ENCODE assay signal across 7 cellular contexts in genomic region chr16:27200914-27201313, GRCh38. TPM values are rescaled to one million over a fixed set of nuclear protein-coding genes. Genes with fewer than 3 reads are reported as not detected.
A peak's percentile ranks its signal among the peaks of the same experiment; 100 is the strongest.
DNase-seq lines count a peak whose midpoint lies in the region; ATAC-seq and TF ChIP-seq lines count a peak whose summit lies in the region.
"Not testable (repeated sequence)": the region's sequence is repeated elsewhere in the genome, so short reads cannot be mapped to it uniquely, and the experiment has no call there.

No MANE protein-coding gene starts in this region.

- H3K4me3 Mint-ChIP-seq in CD8-positive, alpha-beta memory T cell: peak overlapping the region in 6 of 7 donors; percentile 44 to 77 (median 73)
- peak overlapping the region; percentile 78 for H3K4me3 Mint-ChIP-seq in T-helper 2 cell treated with Interferon-gamma antibody and Interleukin-4, amounts not matched to agents 5 μg/mL and 100 μg/mL, for 36 hours
- not testable (repeated sequence) for H3K4me3 Mint-ChIP-seq in activated CD8-positive, alpha-beta T cell treated with anti-CD3 and anti-CD28 coated beads for 36 hours; activated T-helper 2 cell treated with anti-CD3 and anti-CD28 coated beads, Interferon-gamma antibody, Interleukin-2, Interleukin-4, amounts not matched to agents 10 μg/mL and 5 μg/mL and 100 μg/mL, durations not matched to agents 14 hours and 24 hours and 36 hours (ENCODE audit: low read depth); activated naive CD8-positive, alpha-beta T cell treated with anti-CD3 and anti-CD28 coated beads, Interleukin-2, amount 50 U/mL, for 24 hours
- peak overlapping the region in 3 of 8 donors; percentile 18 to 81 (median 60) for H3K4me3 Mint-ChIP-seq in naive B cell

- H3K4me1 ChIP-seq in CD8-positive, alpha-beta memory T cell (ENCODE audit: insufficient read depth, low read length): peaks cover 75% of the 10 kb centered on the region
- peaks cover 29 to 44% of the 10 kb centered on the region in 2 experiments for H3K4me1 ChIP-seq in neutrophil (ENCODE audit: control insufficient read depth in 1 of 2, insufficient read depth in 1 of 2, low read depth in 1 of 2, low read length in 1 of 2)

- not testable (repeated sequence) for H3K36me3 ChIP-seq in CD8-positive, alpha-beta memory T cell (ENCODE audit: insufficient read depth, low read length); neutrophil

- not testable (repeated sequence) for H3K9me3 ChIP-seq in CD8-positive, alpha-beta memory T cell (ENCODE audit: low read length); neutrophil

- CTCF ChIA-PET in CD8-positive, alpha-beta memory T cell (lab: Charles Lee); activated CD8-positive, alpha-beta T cell treated with anti-CD3 and anti-CD28 coated beads for 36 hours (lab: Charles Lee): not testable (repeated sequence)

- DNase-seq in CD8-positive, alpha-beta memory T cell; T-helper 2 cell treated with Interferon-gamma antibody and Interleukin-4, amounts not matched to agents 5 μg/mL and 100 μg/mL, for 36 hours (ENCODE audit: low spot score); activated CD8-positive, alpha-beta T cell treated with anti-CD3 and anti-CD28 coated beads for 36 hours; activated T-helper 2 cell treated with anti-CD3 and anti-CD28 coated beads, Interferon-gamma antibody, Interleukin-2, Interleukin-4, amounts not matched to agents 10 μg/mL and 5 μg/mL and 100 μg/mL, durations not matched to agents 14 hours and 24 hours and 36 hours (ENCODE audit: low spot score); activated naive CD8-positive, alpha-beta T cell treated with anti-CD3 and anti-CD28 coated beads, Interleukin-2, amount 50 U/mL, for 24 hours; naive B cell: not testable (repeated sequence)

- TF ChIP-seq CTCF in activated CD8-positive, alpha-beta T cell treated with anti-CD3 and anti-CD28 coated beads for 36 hours (IDR thresholded peaks at IDR 0.05); neutrophil (IDR thresholded peaks at IDR 0.05): not testable (repeated sequence)

- H3K9me3 Mint-ChIP-seq in CD8-positive, alpha-beta memory T cell; T-helper 2 cell treated with Interferon-gamma antibody and Interleukin-4, amounts not matched to agents 5 μg/mL and 100 μg/mL, for 36 hours; activated CD8-positive, alpha-beta T cell treated with anti-CD3 and anti-CD28 coated beads for 36 hours; activated T-helper 2 cell treated with anti-CD3 and anti-CD28 coated beads, Interferon-gamma antibody, Interleukin-2, Interleukin-4, amounts not matched to agents 10 μg/mL and 5 μg/mL and 100 μg/mL, durations not matched to agents 14 hours and 24 hours and 36 hours; activated naive CD8-positive, alpha-beta T cell treated with anti-CD3 and anti-CD28 coated beads, Interleukin-2, amount 50 U/mL, for 24 hours; naive B cell: not testable (repeated sequence)

- POLR2A ChIA-PET in CD8-positive, alpha-beta memory T cell (lab: Charles Lee); activated CD8-positive, alpha-beta T cell treated with anti-CD3 and anti-CD28 coated beads for 36 hours (lab: Charles Lee): not testable (repeated sequence)

- not testable (repeated sequence) for H3K27me3 ChIP-seq in CD8-positive, alpha-beta memory T cell (ENCODE audit: insufficient read depth, low read length, poor library complexity, severe bottlenecking); neutrophil

- not testable (repeated sequence) for ATAC-seq in activated CD8-positive, alpha-beta T cell treated with anti-CD3 and anti-CD28 coated beads for 36 hours; activated naive CD8-positive, alpha-beta T cell treated with anti-CD3 and anti-CD28 coated beads, Interleukin-2, amount 50 U/mL, for 24 hours; naive B cell (ENCODE audit: low read depth in 2 of 2)

- H3K27ac Mint-ChIP-seq in CD8-positive, alpha-beta memory T cell: peak overlapping the region; percentile 57 to 94 (median 90)
- H3K27ac Mint-ChIP-seq in T-helper 2 cell treated with Interferon-gamma antibody and Interleukin-4, amounts not matched to agents 5 μg/mL and 100 μg/mL, for 36 hours: peak overlapping the region; percentile 93
- peak overlapping the region; percentile 35 for H3K27ac Mint-ChIP-seq in activated CD8-positive, alpha-beta T cell treated with anti-CD3 and anti-CD28 coated beads for 36 hours
- peak overlapping the region; percentile 83 for H3K27ac Mint-ChIP-seq in activated T-helper 2 cell treated with anti-CD3 and anti-CD28 coated beads, Interferon-gamma antibody, Interleukin-2, Interleukin-4, amounts not matched to agents 10 μg/mL and 5 μg/mL and 100 μg/mL, durations not matched to agents 14 hours and 24 hours and 36 hours
- H3K27ac Mint-ChIP-seq in activated naive CD8-positive, alpha-beta T cell treated with anti-CD3 and anti-CD28 coated beads, Interleukin-2, amount 50 U/mL, for 24 hours: peak overlapping the region; percentile 80
- H3K27ac Mint-ChIP-seq in naive B cell: peak overlapping the region in 4 of 6 donors; percentile 12 to 88 (median 32)

- H3K4me1 Mint-ChIP-seq in CD8-positive, alpha-beta memory T cell: peaks cover 74 to 88% (median 87%) of the 10 kb centered on the region in 3 donors
- peaks cover 74% of the 10 kb centered on the region for H3K4me1 Mint-ChIP-seq in T-helper 2 cell treated with Interferon-gamma antibody and Interleukin-4, amounts not matched to agents 5 μg/mL and 100 μg/mL, for 36 hours (ENCODE audit: low read depth)
- H3K4me1 Mint-ChIP-seq in activated CD8-positive, alpha-beta T cell treated with anti-CD3 and anti-CD28 coated beads for 36 hours (ENCODE audit: low read depth): peaks cover 67% of the 10 kb centered on the region
- H3K4me1 Mint-ChIP-seq in activated T-helper 2 cell treated with anti-CD3 and anti-CD28 coated beads, Interferon-gamma antibody, Interleukin-2, Interleukin-4, amounts not matched to agents 10 μg/mL and 5 μg/mL and 100 μg/mL, durations not matched to agents 14 hours and 24 hours and 36 hours (ENCODE audit: low read depth): peaks cover 62% of the 10 kb centered on the region
- H3K4me1 Mint-ChIP-seq in activated naive CD8-positive, alpha-beta T cell treated with anti-CD3 and anti-CD28 coated beads, Interleukin-2, amount 50 U/mL, for 24 hours: peaks cover 69% of the 10 kb centered on the region
- H3K4me1 Mint-ChIP-seq in naive B cell: peaks cover 33 to 73% (median 62%) of the 10 kb centered on the region in 3 donors

- H3K27me3 Mint-ChIP-seq in CD8-positive, alpha-beta memory T cell; T-helper 2 cell treated with Interferon-gamma antibody and Interleukin-4, amounts not matched to agents 5 μg/mL and 100 μg/mL, for 36 hours (ENCODE audit: low read depth); activated CD8-positive, alpha-beta T cell treated with anti-CD3 and anti-CD28 coated beads for 36 hours; activated T-helper 2 cell treated with anti-CD3 and anti-CD28 coated beads, Interferon-gamma antibody, Interleukin-2, Interleukin-4, amounts not matched to agents 10 μg/mL and 5 μg/mL and 100 μg/mL, durations not matched to agents 14 hours and 24 hours and 36 hours (ENCODE audit: low read depth); activated naive CD8-positive, alpha-beta T cell treated with anti-CD3 and anti-CD28 coated beads, Interleukin-2, amount 50 U/mL, for 24 hours; naive B cell: not testable (repeated sequence)

- H3K36me3 Mint-ChIP-seq in CD8-positive, alpha-beta memory T cell: peaks cover 0 to 12% (median 0%) of the 10 kb centered on the region in 3 donors
- not testable (repeated sequence) for H3K36me3 Mint-ChIP-seq in T-helper 2 cell treated with Interferon-gamma antibody and Interleukin-4, amounts not matched to agents 5 μg/mL and 100 μg/mL, for 36 hours (ENCODE audit: low read depth); activated CD8-positive, alpha-beta T cell treated with anti-CD3 and anti-CD28 coated beads for 36 hours (ENCODE audit: low read depth); activated T-helper 2 cell treated with anti-CD3 and anti-CD28 coated beads, Interferon-gamma antibody, Interleukin-2, Interleukin-4, amounts not matched to agents 10 μg/mL and 5 μg/mL and 100 μg/mL, durations not matched to agents 14 hours and 24 hours and 36 hours (ENCODE audit: low read depth); activated naive CD8-positive, alpha-beta T cell treated with anti-CD3 and anti-CD28 coated beads, Interleukin-2, amount 50 U/mL, for 24 hours (ENCODE audit: low read depth); naive B cell

- not testable (repeated sequence) for H3K4me3 ChIP-seq in CD8-positive, alpha-beta memory T cell (ENCODE audit: low read length); neutrophil (ENCODE audit: low read depth in 1 of 2, low read length in 1 of 2)

- intact Hi-C loops in activated CD8-positive, alpha-beta T cell treated with anti-CD3 and anti-CD28 coated beads for 36 hours (cut with micrococcal nuclease): loop anchor here (5.0 kb wide), 1 partner anchor 36 kb away; no protein-coding TSS in a partner anchor
- intact Hi-C loops in activated T-helper 2 cell treated with anti-CD3 and anti-CD28 coated beads, Interferon-gamma antibody, Interleukin-2, Interleukin-4, amounts not matched to agents 10 μg/mL and 5 μg/mL and 100 μg/mL, durations not matched to agents 14 hours and 24 hours and 36 hours (cut with micrococcal nuclease): loop anchor here (5.0 kb wide), 1 partner anchor 351 kb away; the partner anchor contains the start of gene KATNIP

- H3K27ac ChIP-seq in CD8-positive, alpha-beta memory T cell (ENCODE audit: low read depth, low read length): not testable (repeated sequence)
- peak overlapping the region; percentile 83 for H3K27ac ChIP-seq in neutrophil

RNA-seq across cellular contexts. Expression of gene KDM8, which starts 2.4 kb away (rescaled TPM):
- 10 to 100 TPM in 1 of 2 experiments, 1 to 10 TPM in 1; 9.1 to 10.8 TPM for total RNA-seq in CD8-positive, alpha-beta memory T cell
- polyA plus RNA-seq in CD8-positive, alpha-beta memory T cell: 5.6 TPM
- 10 to 100 TPM; 10.9 to 12.7 TPM for total RNA-seq in activated CD8-positive, alpha-beta T cell treated with anti-CD3 and anti-CD28 coated beads for 36 hours
- 13.5 and 17.3 TPM in 2 replicates for total RNA-seq in activated T-helper 2 cell treated with anti-CD3 and anti-CD28 coated beads, Interferon-gamma antibody, Interleukin-2, Interleukin-4, amounts not matched to agents 10 μg/mL and 5 μg/mL and 100 μg/mL, durations not matched to agents 14 hours and 24 hours and 36 hours
- polyA plus RNA-seq in naive B cell (ENCODE audit: low read depth in 6 of 6): 1 to 10 TPM in 5 of 6 donors, not detected in 1; 2.9 to 8.2 (median 4.2) TPM

Comparison
In these comparisons a context has a peak if more than half of its experiments do, and no peak if none do; other contexts are left out.
1. H3K27ac Mint-ChIP-seq: peak in every context shown above with its lines; median percentile 93 in T-helper 2 cell treated with Interferon-gamma antibody and Interleukin-4, amounts not matched to agents 5 μg/mL and 100 μg/mL, for 36 hours; 90 in CD8-positive, alpha-beta memory T cell; 83 in activated T-helper 2 cell treated with anti-CD3 and anti-CD28 coated beads, Interferon-gamma antibody, Interleukin-2, Interleukin-4, amounts not matched to agents 10 μg/mL and 5 μg/mL and 100 μg/mL, durations not matched to agents 14 hours and 24 hours and 36 hours; 80 in activated naive CD8-positive, alpha-beta T cell treated with anti-CD3 and anti-CD28 coated beads, Interleukin-2, amount 50 U/mL, for 24 hours; 35 in activated CD8-positive, alpha-beta T cell treated with anti-CD3 and anti-CD28 coated beads for 36 hours; 32 in naive B cell.